Comparison of ENCODE assay signal across 8 cellular contexts in genomic region chr20:63864545-63864977, GRCh38. TPM values are rescaled to one million over a fixed set of nuclear protein-coding genes. Genes with fewer than 3 reads are reported as not detected.
DNase-seq lines count a peak whose midpoint lies in the region; ATAC-seq and TF ChIP-seq lines count a peak whose summit lies in the region.

No MANE protein-coding gene starts in this region.

- H3K27ac Mint-ChIP-seq in WTC11 = peak overlapping the region; percentile 79
- H3K27ac Mint-ChIP-seq in stimulated activated naive B cell treated with anti-CD40 and anti-IgM and Interleukin-4, amounts not matched to agents 10 μg/mL and 1 μg/mL and 100 μg/mL, for 72 hours = peak overlapping the region; percentile 98

- H3K27me3 ChIP-seq in HAP-1 (ENCODE audit: low read depth) (no peaks in the 10 kb centered on the region), iPS DF 6.9 (ENCODE audit: control insufficient read depth, insufficient read depth, low read length) (no peaks in the 10 kb centered on the region)

- H3K27me3 Mint-ChIP-seq in WTC11 (ENCODE audit: low read depth) = no peaks in the 10 kb centered on the region
- no peaks in the 10 kb centered on the region for H3K27me3 Mint-ChIP-seq in stimulated activated naive B cell treated with anti-CD40 and anti-IgM and Interleukin-4, amounts not matched to agents 10 μg/mL and 1 μg/mL and 100 μg/mL, for 72 hours

- no peak for ATAC-seq in WTC11
- peak; percentile 5 to 49 for ATAC-seq in stimulated activated naive B cell treated with anti-CD40 and anti-IgM and Interleukin-4, amounts not matched to agents 10 μg/mL and 1 μg/mL and 100 μg/mL, for 72 hours (replicated peaks)

- H3K9me3 ChIP-seq in HAP-1 (no peaks in the 10 kb centered on the region), iPS DF 6.9 (ENCODE audit: control insufficient read depth, insufficient read depth, low read length) (no peaks in the 10 kb centered on the region)

- no peaks in the 10 kb centered on the region for H3K9me3 Mint-ChIP-seq in WTC11
- H3K9me3 Mint-ChIP-seq in stimulated activated naive B cell treated with anti-CD40 and anti-IgM and Interleukin-4, amounts not matched to agents 10 μg/mL and 1 μg/mL and 100 μg/mL, for 72 hours = no peaks in the 10 kb centered on the region

- H3K4me3 Mint-ChIP-seq in WTC11 = peak overlapping the region; percentile 94
- peak overlapping the region; percentile 89 to 99 for H3K4me3 Mint-ChIP-seq in stimulated activated naive B cell treated with anti-CD40 and anti-IgM and Interleukin-4, amounts not matched to agents 10 μg/mL and 1 μg/mL and 100 μg/mL, for 72 hours

- POLR2A ChIA-PET in WTC11 (lab: Charles Lee) = interaction anchor here (0.8 to 3.3 kb wide), 13 partner anchors 10 to 211 kb away, joined by 3 to 22 read pairs (median 4); partner anchors contain the start of genes ARFRP1, DNAJC5, STMN3 and ZBTB46

- in situ Hi-C loops in HAP-1 (cut with MboI; ENCODE audit: low sequenced_read_pairs) = no loop called here

- CTCF ChIA-PET in WTC11 (lab: Charles Lee) = interaction anchor here (0.8 to 5.6 kb wide), 16 partner anchors 9 to 327 kb away, joined by 3 to 68 read pairs (median 6); partner anchors contain the start of genes ARFRP1, PRPF6, SLC2A4RG and ZGPAT

- no CpG with 5 or more reads among the region's 25 CpGs for WGBS in iPS DF 6.9 (ENCODE audit: insufficient coverage, insufficient read length)

- TF ChIP-seq CTCF in WTC11 (IDR thresholded peaks at IDR 0.05) = no peak

- DNase-seq in HAP-1 (ENCODE audit: low spot score in 2 of 2) (no peak), WTC11 (ENCODE audit: low spot score) (no peak), iPS DF 6.9 (ENCODE audit: low read depth, low spot score) (no peak), NCI-H1092 (lab: John Stamatoyannopoulos, UW) (no peak), NCI-H510A treated with DMSO at 0.1 percent for 48 hours (lab: John Stamatoyannopoulos, UW) (no peak), NCI-H526 (lab: John Stamatoyannopoulos, UW) (no peak), NCI-H1694 treated with DMSO at 0.1 percent for 48 hours (lab: John Stamatoyannopoulos, UW) (no peak)
- DNase-seq in stimulated activated naive B cell treated with anti-CD40 and anti-IgM and Interleukin-4, amounts not matched to agents 10 μg/mL and 1 μg/mL and 100 μg/mL, for 72 hours = no peak

- no peak overlapping the region for H3K27ac ChIP-seq in iPS DF 6.9 (ENCODE audit: low read length)

- H3K4me1 ChIP-seq in HAP-1 (peaks cover 3% of the 10 kb centered on the region), iPS DF 6.9 (ENCODE audit: control insufficient read depth, insufficient read depth, low read length) (peaks cover 4% of the 10 kb centered on the region)

- peaks cover 19% of the 10 kb centered on the region for H3K36me3 Mint-ChIP-seq in WTC11
- H3K36me3 Mint-ChIP-seq in stimulated activated naive B cell treated with anti-CD40 and anti-IgM and Interleukin-4, amounts not matched to agents 10 μg/mL and 1 μg/mL and 100 μg/mL, for 72 hours = peaks cover 25 to 35% of the 10 kb centered on the region in 2 donors

- H3K36me3 ChIP-seq in HAP-1 (replicated peaks) = peaks cover 21% of the 10 kb centered on the region
- H3K36me3 ChIP-seq in iPS DF 6.9 (ENCODE audit: control insufficient read depth, insufficient read depth, low read length) = peaks cover 16% of the 10 kb centered on the region

- H3K4me1 Mint-ChIP-seq in WTC11 = peaks cover 28% of the 10 kb centered on the region
- H3K4me1 Mint-ChIP-seq in stimulated activated naive B cell treated with anti-CD40 and anti-IgM and Interleukin-4, amounts not matched to agents 10 μg/mL and 1 μg/mL and 100 μg/mL, for 72 hours = peaks cover 27 to 41% of the 10 kb centered on the region in 2 donors

- H3K4me3 ChIP-seq in HAP-1 (peak overlapping the region; percentile 85), iPS DF 6.9 (ENCODE audit: low read length) (peak overlapping the region; percentile 60; the same call in 1 of the 2 replicates)

TF ChIP-seq in WTC11, 78 proteins besides CTCF, POLR2A, EP300 and RAD21 (continues in another document):
- TF ChIP-seq E2F5 (CRISPR knock-in tag; IDR thresholded peaks at IDR 0.05) (no peak), HMGA2 (CRISPR knock-in tag; IDR thresholded peaks at IDR 0.05) (peak; percentile 14; the same call in 1 of the 2 replicates), TCF7 (CRISPR knock-in tag; IDR thresholded peaks at IDR 0.05; ENCODE audit: low read depth) (no peak), E2F1 (CRISPR knock-in tag; IDR thresholded peaks at IDR 0.05) (no peak), PREB (CRISPR knock-in tag; IDR thresholded peaks at IDR 0.05; ENCODE audit: borderline replicate concordance) (0 out of 2 replicates have a peak, but pooled peaks have one; percentile 18), ZNF423 (CRISPR knock-in tag; IDR thresholded peaks at IDR 0.05) (0 out of 2 replicates have a peak, but pooled peaks have one; percentile 6), NFYB (CRISPR knock-in tag; conservative IDR thresholded peaks at IDR 0.05; ENCODE audit: low read depth) (no peak)
- TF ChIP-seq, protein P1, sequence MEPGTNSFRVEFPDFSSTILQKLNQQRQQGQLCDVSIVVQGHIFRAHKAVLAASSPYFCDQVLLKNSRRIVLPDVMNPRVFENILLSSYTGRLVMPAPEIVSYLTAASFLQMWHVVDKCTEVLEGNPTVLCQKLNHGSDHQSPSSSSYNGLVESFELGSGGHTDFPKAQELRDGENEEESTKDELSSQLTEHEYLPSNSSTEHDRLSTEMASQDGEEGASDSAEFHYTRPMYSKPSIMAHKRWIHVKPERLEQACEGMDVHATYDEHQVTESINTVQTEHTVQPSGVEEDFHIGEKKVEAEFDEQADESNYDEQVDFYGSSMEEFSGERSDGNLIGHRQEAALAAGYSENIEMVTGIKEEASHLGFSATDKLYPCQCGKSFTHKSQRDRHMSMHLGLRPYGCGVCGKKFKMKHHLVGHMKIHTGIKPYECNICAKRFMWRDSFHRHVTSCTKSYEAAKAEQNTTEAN (CRISPR knock-in tag; IDR thresholded peaks at IDR 0.05) = 0 out of 2 replicates have a peak, but pooled peaks have one; percentile 58
- TF ChIP-seq, protein P2, sequence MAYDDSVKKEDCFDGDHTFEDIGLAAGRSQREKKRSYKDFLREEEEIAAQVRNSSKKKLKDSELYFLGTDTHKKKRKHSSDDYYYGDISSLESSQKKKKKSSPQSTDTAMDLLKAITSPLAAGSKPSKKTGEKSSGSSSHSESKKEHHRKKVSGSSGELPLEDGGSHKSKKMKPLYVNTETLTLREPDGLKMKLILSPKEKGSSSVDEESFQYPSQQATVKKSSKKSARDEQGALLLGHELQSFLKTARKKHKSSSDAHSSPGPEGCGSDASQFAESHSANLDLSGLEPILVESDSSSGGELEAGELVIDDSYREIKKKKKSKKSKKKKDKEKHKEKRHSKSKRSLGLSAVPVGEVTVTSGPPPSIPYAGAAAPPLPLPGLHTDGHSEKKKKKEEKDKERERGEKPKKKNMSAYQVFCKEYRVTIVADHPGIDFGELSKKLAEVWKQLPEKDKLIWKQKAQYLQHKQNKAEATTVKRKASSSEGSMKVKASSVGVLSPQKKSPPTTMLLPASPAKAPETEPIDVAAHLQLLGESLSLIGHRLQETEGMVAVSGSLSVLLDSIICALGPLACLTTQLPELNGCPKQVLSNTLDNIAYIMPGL (CRISPR knock-in tag; IDR thresholded peaks at IDR 0.05) = peak; percentile 10; the same call in 1 of the 2 replicates
- TF ChIP-seq, protein P3, sequence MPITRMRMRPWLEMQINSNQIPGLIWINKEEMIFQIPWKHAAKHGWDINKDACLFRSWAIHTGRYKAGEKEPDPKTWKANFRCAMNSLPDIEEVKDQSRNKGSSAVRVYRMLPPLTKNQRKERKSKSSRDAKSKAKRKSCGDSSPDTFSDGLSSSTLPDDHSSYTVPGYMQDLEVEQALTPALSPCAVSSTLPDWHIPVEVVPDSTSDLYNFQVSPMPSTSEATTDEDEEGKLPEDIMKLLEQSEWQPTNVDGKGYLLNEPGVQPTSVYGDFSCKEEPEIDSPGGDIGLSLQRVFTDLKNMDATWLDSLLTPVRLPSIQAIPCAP (CRISPR knock-in tag; IDR thresholded peaks at IDR 0.05) = no peak

RNA-seq across cellular contexts. Expression of gene TPD52L2, which starts 0.5 kb away (rescaled TPM):
- total RNA-seq in WTC11 (2021) = 80.8 to 87.2 TPM (median 85.6 TPM) in 3 replicates

RNA-seq across cellular contexts. Expression of gene ABHD16B, which starts 3.3 kb away (rescaled TPM):
- total RNA-seq in WTC11 (2021) = 0.11 TPM in 1 of 3 replicates, not detected in the others

RNA-seq across cellular contexts. Expression of gene DNAJC5, which starts 30.4 kb away (rescaled TPM):
- total RNA-seq in WTC11 (2021) = 28.5 to 31.5 TPM (median 29.6 TPM) in 3 replicates

RNA-seq across cellular contexts. Expression of gene ZBTB46, which starts 33.5 kb away (rescaled TPM):
- total RNA-seq in WTC11 (2021) = 18.9 to 20.1 TPM (median 20.1 TPM) in 3 replicates
